Comparison of ENCODE assay signal across 1 cellular context in genomic region chr20:56807118-56807517, GRCh38.
TF ChIP-seq lines count a peak whose summit lies in the region.

No MANE protein-coding gene starts in this region.

TF ChIP-seq in H1, 55 proteins besides CTCF, POLR2A, EP300 and RAD21:
- no peak for TF ChIP-seq GTF2F1 (IDR thresholded peaks at IDR 0.05; ENCODE audit: borderline replicate concordance, low read depth, low read length)
- TF ChIP-seq YY1 (IDR thresholded peaks at IDR 0.05; ENCODE audit: low read depth, low read length), result no peak
- TF ChIP-seq EZH2 (IDR thresholded peaks at IDR 0.05; ENCODE audit: low read depth, low read length, severe bottlenecking), result no peak
- TF ChIP-seq KDM5A (IDR thresholded peaks at IDR 0.05; ENCODE audit: low read length), result no peak
- TF ChIP-seq, protein P1, sequence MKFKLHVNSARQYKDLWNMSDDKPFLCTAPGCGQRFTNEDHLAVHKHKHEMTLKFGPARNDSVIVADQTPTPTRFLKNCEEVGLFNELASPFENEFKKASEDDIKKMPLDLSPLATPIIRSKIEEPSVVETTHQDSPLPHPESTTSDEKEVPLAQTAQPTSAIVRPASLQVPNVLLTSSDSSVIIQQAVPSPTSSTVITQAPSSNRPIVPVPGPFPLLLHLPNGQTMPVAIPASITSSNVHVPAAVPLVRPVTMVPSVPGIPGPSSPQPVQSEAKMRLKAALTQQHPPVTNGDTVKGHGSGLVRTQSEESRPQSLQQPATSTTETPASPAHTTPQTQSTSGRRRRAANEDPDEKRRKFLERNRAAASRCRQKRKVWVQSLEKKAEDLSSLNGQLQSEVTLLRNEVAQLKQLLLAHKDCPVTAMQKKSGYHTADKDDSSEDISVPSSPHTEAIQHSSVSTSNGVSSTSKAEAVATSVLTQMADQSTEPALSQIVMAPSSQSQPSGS (IDR thresholded peaks at IDR 0.05; ENCODE audit: low read length), result no peak
- TF ChIP-seq ZNF274 (IDR thresholded peaks at IDR 0.05; ENCODE audit: borderline replicate concordance, extremely low read depth, low read length), result no peak
- no peak for TF ChIP-seq CREB1 (IDR thresholded peaks at IDR 0.05)
- no peak for TF ChIP-seq JUND (IDR thresholded peaks at IDR 0.05; ENCODE audit: low read length)
- no peak for TF ChIP-seq SUZ12 (IDR thresholded peaks at IDR 0.05; ENCODE audit: low read length)
- TF ChIP-seq POU5F1 (IDR thresholded peaks at IDR 0.05; ENCODE audit: low read depth, low read length), result no peak
- TF ChIP-seq SP1 (IDR thresholded peaks at IDR 0.05; ENCODE audit: low read depth, low read length), result no peak
- TF ChIP-seq KDM1A (IDR thresholded peaks at IDR 0.05; ENCODE audit: borderline replicate concordance, low read length), result no peak
- TF ChIP-seq EGR1 (IDR thresholded peaks at IDR 0.05; ENCODE audit: borderline replicate concordance, low read depth, low read length), result no peak
- TF ChIP-seq CHD7 (IDR thresholded peaks at IDR 0.05; ENCODE audit: insufficient replicate concordance, low read length), result no peak
- TF ChIP-seq BACH1 (IDR thresholded peaks at IDR 0.05; ENCODE audit: low read length), result no peak
